In the genomic region with DNA sequence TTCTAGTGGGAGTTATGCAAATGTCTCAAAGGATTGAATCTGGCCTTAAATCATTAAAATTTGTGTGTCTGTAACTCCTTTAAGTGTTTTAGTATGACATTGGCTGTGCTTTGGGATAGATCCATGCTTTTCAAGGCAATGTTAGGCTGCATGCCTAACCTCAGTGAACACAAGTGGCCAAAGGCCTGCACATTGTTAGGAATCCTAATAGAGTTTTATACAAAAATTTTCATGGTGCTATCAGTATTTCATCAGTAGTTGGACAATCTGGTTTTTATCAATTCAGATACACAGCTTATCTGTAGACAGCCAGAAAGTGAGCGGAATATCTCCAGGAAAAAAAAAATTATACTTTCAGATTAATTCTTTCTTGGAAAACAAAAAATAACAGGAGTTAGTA, we compare ENCODE assay signal across 24 cellular contexts.
"Had no signal": no experiment of that assay in that cellular context is flagged by ENCODE, and none has a peak within 500 bp of the region (broad histone marks: within the 10 kb centered on the region; RNA-seq: fewer than 3 reads in every experiment).

No MANE protein-coding gene starts in this region.

- H3K27me3 ChIP-seq: left lung, tibial nerve had no signal

- H3K4me1 ChIP-seq: left lung, pancreas, prostate gland had no signal

- H3K36me3 ChIP-seq: left lung, pancreas, prostate gland, tibial nerve had no signal

- H3K9me3 ChIP-seq: left lung, pancreas, prostate gland, tibial nerve had no signal

- H3K9me3 Mint-ChIP-seq: activated CD4-positive, alpha-beta memory T cell treated with anti-CD3 and anti-CD28 coated beads, Interleukin-2, amount 10 ng/mL, durations not matched to agents 7 days and 5 days; activated naive CD4-positive, alpha-beta T cell treated with anti-CD3 and anti-CD28 coated beads, Interleukin-2, amount 10 ng/mL, durations not matched to agents 7 days and 5 days; activated naive CD8-positive, alpha-beta T cell treated with anti-CD3 and anti-CD28 coated beads, Interleukin-2, amount 10 ng/mL, durations not matched to agents 7 days and 5 days; activated T-cell treated with anti-CD3 and anti-CD28 coated beads, Interleukin-2, amount 50 U/mL, for 24 hours; nephron had no signal

- ATAC-seq: stimulated activated naive B cell treated with anti-CD40 and anti-IgM and Interleukin-4, amounts not matched to agents 10 μg/mL and 1 μg/mL and 100 μg/mL, for 72 hours; T-helper 17 cell had no signal

- H3K4me3 ChIP-seq: left lung, pancreas, prostate gland, tibial nerve had no signal

- H3K36me3 Mint-ChIP-seq: activated naive CD4-positive, alpha-beta T cell treated with anti-CD3 and anti-CD28 coated beads, Interleukin-2, amount 10 ng/mL, durations not matched to agents 7 days and 5 days; activated naive CD8-positive, alpha-beta T cell treated with anti-CD3 and anti-CD28 coated beads, Interleukin-2, amount 10 ng/mL, durations not matched to agents 7 days and 5 days; stimulated activated naive B cell treated with anti-CD40 and anti-IgM and Interleukin-4, amounts not matched to agents 10 μg/mL and 1 μg/mL and 100 μg/mL, for 72 hours had no signal

- H3K27ac ChIP-seq: left lung, pancreas, prostate gland had no signal

- H3K27ac Mint-ChIP-seq: activated CD4-positive, alpha-beta memory T cell treated with anti-CD3 and anti-CD28 coated beads, Interleukin-2, amount 10 ng/mL, durations not matched to agents 7 days and 5 days; activated CD4-positive, alpha-beta T cell treated with anti-CD3 and anti-CD28 coated beads, Interleukin-2, amount 10 ng/mL, durations not matched to agents 24 days and 14 days; activated naive CD4-positive, alpha-beta T cell treated with anti-CD3 and anti-CD28 coated beads, Interleukin-2, amount 10 ng/mL, durations not matched to agents 7 days and 5 days; activated naive CD8-positive, alpha-beta T cell treated with anti-CD3 and anti-CD28 coated beads, Interleukin-2, amount 10 ng/mL, durations not matched to agents 7 days and 5 days; activated T-cell treated with anti-CD3 and anti-CD28 coated beads, Interleukin-2, amount 50 U/mL, for 24 hours; nephron; stimulated activated naive B cell treated with anti-CD40 and anti-IgM and Interleukin-4, amounts not matched to agents 10 μg/mL and 1 μg/mL and 100 μg/mL, for 72 hours; T-helper 17 cell had no signal

- H3K4me1 Mint-ChIP-seq: activated CD4-positive, alpha-beta memory T cell treated with anti-CD3 and anti-CD28 coated beads, Interleukin-2, amount 10 ng/mL, durations not matched to agents 7 days and 5 days; activated CD4-positive, alpha-beta T cell treated with anti-CD3 and anti-CD28 coated beads, Interleukin-2, amount 10 ng/mL, durations not matched to agents 24 days and 14 days; activated naive CD4-positive, alpha-beta T cell treated with anti-CD3 and anti-CD28 coated beads, Interleukin-2, amount 10 ng/mL, durations not matched to agents 7 days and 5 days; activated naive CD8-positive, alpha-beta T cell treated with anti-CD3 and anti-CD28 coated beads, Interleukin-2, amount 10 ng/mL, durations not matched to agents 7 days and 5 days; stimulated activated naive B cell treated with anti-CD40 and anti-IgM and Interleukin-4, amounts not matched to agents 10 μg/mL and 1 μg/mL and 100 μg/mL, for 72 hours; T-helper 17 cell had no signal

- DNase-seq: activated CD4-positive, alpha-beta memory T cell treated with anti-CD3 and anti-CD28 coated beads, Interleukin-2, amount 10 ng/mL, durations not matched to agents 7 days and 5 days; activated CD4-positive, alpha-beta T cell treated with anti-CD3 and anti-CD28 coated beads, Interleukin-2, amount 10 ng/mL, durations not matched to agents 24 days and 14 days; activated CD4-positive, CD25-positive, alpha-beta regulatory T cell treated with anti-CD3 and anti-CD28 coated beads, Interleukin-2, amount 50 U/mL, for 72 hours; activated CD8-positive, alpha-beta memory T cell treated with anti-CD3 and anti-CD28 coated beads, Interleukin-2, amount 50 U/mL, for 48 hours; activated gamma-delta T cell; activated naive CD4-positive, alpha-beta T cell treated with anti-CD3 and anti-CD28 coated beads, Interleukin-2, amount 10 ng/mL, durations not matched to agents 7 days and 5 days; activated naive CD8-positive, alpha-beta T cell treated with anti-CD3 and anti-CD28 coated beads, Interleukin-2, amount 10 ng/mL, durations not matched to agents 7 days and 5 days; activated T-cell treated with anti-CD3 and anti-CD28 coated beads, Interleukin-2, amount 50 U/mL, for 24 hours; amniotic stem cell; dermis blood vessel endothelial cell; effector CD4-positive, alpha-beta T cell; head of caudate nucleus; kidney glomerular epithelial cell; left lung; pancreas; retina; stimulated activated CD4-positive, alpha-beta T cell treated with anti-CD3 and anti-CD28 coated beads, Interleukin-15, amount 100 ng/mL, for 24 hours; stimulated activated CD4-positive, alpha-beta T cell treated with anti-CD3 and anti-CD28 coated beads, Interleukin-2, amount 100 ng/mL, for 24 hours; stimulated activated naive B cell treated with anti-CD40 and anti-IgM and Interleukin-4, amounts not matched to agents 10 μg/mL and 1 μg/mL and 100 μg/mL, for 72 hours; T-helper 17 cell; T1000 had no signal

- H3K27me3 Mint-ChIP-seq: activated CD4-positive, alpha-beta memory T cell treated with anti-CD3 and anti-CD28 coated beads, Interleukin-2, amount 10 ng/mL, durations not matched to agents 7 days and 5 days; activated CD4-positive, alpha-beta T cell treated with anti-CD3 and anti-CD28 coated beads, Interleukin-2, amount 10 ng/mL, durations not matched to agents 24 days and 14 days; activated naive CD4-positive, alpha-beta T cell treated with anti-CD3 and anti-CD28 coated beads, Interleukin-2, amount 10 ng/mL, durations not matched to agents 7 days and 5 days; activated naive CD8-positive, alpha-beta T cell treated with anti-CD3 and anti-CD28 coated beads, Interleukin-2, amount 10 ng/mL, durations not matched to agents 7 days and 5 days; activated T-cell treated with anti-CD3 and anti-CD28 coated beads, Interleukin-2, amount 50 U/mL, for 24 hours; stimulated activated naive B cell treated with anti-CD40 and anti-IgM and Interleukin-4, amounts not matched to agents 10 μg/mL and 1 μg/mL and 100 μg/mL, for 72 hours had no signal

- H3K4me3 Mint-ChIP-seq: activated CD4-positive, alpha-beta memory T cell treated with anti-CD3 and anti-CD28 coated beads, Interleukin-2, amount 10 ng/mL, durations not matched to agents 7 days and 5 days; activated CD4-positive, alpha-beta T cell treated with anti-CD3 and anti-CD28 coated beads, Interleukin-2, amount 10 ng/mL, durations not matched to agents 24 days and 14 days; activated naive CD4-positive, alpha-beta T cell treated with anti-CD3 and anti-CD28 coated beads, Interleukin-2, amount 10 ng/mL, durations not matched to agents 7 days and 5 days; activated naive CD8-positive, alpha-beta T cell treated with anti-CD3 and anti-CD28 coated beads, Interleukin-2, amount 10 ng/mL, durations not matched to agents 7 days and 5 days; activated T-cell treated with anti-CD3 and anti-CD28 coated beads, Interleukin-2, amount 50 U/mL, for 24 hours; nephron; stimulated activated naive B cell treated with anti-CD40 and anti-IgM and Interleukin-4, amounts not matched to agents 10 μg/mL and 1 μg/mL and 100 μg/mL, for 72 hours; T-helper 17 cell had no signal
